36 cellular contexts compared by ENCODE assay signal in the genomic region with DNA sequence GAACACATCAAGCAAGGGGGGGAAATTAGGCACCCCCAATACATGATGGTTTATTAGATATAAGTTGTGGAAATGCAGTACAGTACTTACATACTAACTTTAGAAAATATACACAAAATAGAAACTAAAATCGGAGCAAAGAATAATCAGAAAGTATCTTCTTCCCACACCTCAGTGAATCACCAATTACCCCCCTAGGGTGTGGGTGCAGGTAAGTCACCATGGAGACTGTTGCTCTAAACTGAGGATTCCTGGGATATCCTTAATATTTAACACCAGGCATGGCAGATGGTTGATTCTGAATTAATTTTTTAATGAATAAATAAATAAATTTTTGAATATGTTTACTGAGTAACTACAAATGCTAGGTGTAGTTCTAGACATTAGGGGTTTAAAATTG.
"Had no signal": no experiment of that assay in that cellular context is flagged by ENCODE, and none has a peak within 500 bp of the region (broad histone marks: within the 10 kb centered on the region; RNA-seq: fewer than 3 reads in every experiment).

No MANE protein-coding gene starts in this region.

- H3K4me1 ChIP-seq: adrenal gland, ascending aorta, body of pancreas, breast epithelium had no signal

- DNase-seq: activated effector memory CD4-positive, alpha-beta T cell treated with anti-CD3 and anti-CD28 coated beads, Interleukin-2, amount 50 U/mL, for 16 hours; activated effector memory CD4-positive, alpha-beta T cell treated with Interleukin-2 at 50 U/mL for 16 hours; activated gamma-delta T cell; activated gamma-delta T cell treated with Interleukin-2 at 50 U/mL for 16 hours; activated naive CD4-positive, alpha-beta T cell; activated naive CD4-positive, alpha-beta T cell treated with anti-CD3 and anti-CD28 coated beads for 36 hours; activated naive CD4-positive, alpha-beta T cell treated with anti-CD3 and anti-CD28 coated beads, Interleukin-2, amount 10 ng/mL, durations not matched to agents 7 days and 5 days; activated naive CD4-positive, alpha-beta T cell treated with anti-CD3 and anti-CD28 coated beads, Interleukin-2, amount 50 U/mL, for 16 hours; activated naive CD4-positive, alpha-beta T cell treated with Interleukin-2 at 50 U/mL for 16 hours; activated naive CD8-positive, alpha-beta T cell treated with anti-CD3 and anti-CD28 coated beads for 36 hours; activated naive CD8-positive, alpha-beta T cell treated with anti-CD3 and anti-CD28 coated beads, Interleukin-2, amount 10 ng/mL, durations not matched to agents 7 days and 5 days; activated naive CD8-positive, alpha-beta T cell treated with anti-CD3 and anti-CD28 coated beads, Interleukin-2, amount 50 U/mL, for 24 hours; activated T-cell treated with anti-CD3 and anti-CD28 coated beads for 4 hours; activated T-cell treated with anti-CD3 and anti-CD28 coated beads, Interleukin-2, amount 50 U/mL, for 1 hour; activated T-cell treated with anti-CD3 and anti-CD28 coated beads, Interleukin-2, amount 50 U/mL, for 24 hours; activated T-cell treated with anti-CD3 and anti-CD28 coated beads, Interleukin-2, amount 50 U/mL, for 4 hours; activated T-cell treated with anti-CD3 and anti-CD28 coated beads, Interleukin-2, amount 50 U/mL, for 48 hours; adrenal gland; amniotic stem cell; amygdala; anterior cingulate cortex; aorta; body of pancreas; brain microvascular endothelial cell; central memory CD4-positive, alpha-beta T cell; cerebellar nuclear complex had no signal

- H3K4me3 Mint-ChIP-seq: activated naive CD4-positive, alpha-beta T cell treated with anti-CD3 and anti-CD28 coated beads for 36 hours; activated naive CD4-positive, alpha-beta T cell treated with anti-CD3 and anti-CD28 coated beads, Interleukin-2, amount 10 ng/mL, durations not matched to agents 7 days and 5 days; activated naive CD4-positive, alpha-beta T cell treated with anti-CD3 and anti-CD28 coated beads, Interleukin-2, amount 50 U/mL, for 24 hours; activated naive CD8-positive, alpha-beta T cell; activated naive CD8-positive, alpha-beta T cell treated with anti-CD3 and anti-CD28 coated beads for 36 hours; activated naive CD8-positive, alpha-beta T cell treated with anti-CD3 and anti-CD28 coated beads, Interleukin-2, amount 10 ng/mL, durations not matched to agents 7 days and 5 days; activated naive CD8-positive, alpha-beta T cell treated with anti-CD3 and anti-CD28 coated beads, Interleukin-2, amount 50 U/mL, for 24 hours; activated T-cell treated with anti-CD3 and anti-CD28 coated beads, Interleukin-2, amount 50 U/mL, for 24 hours; activated T-cell treated with anti-CD3 and anti-CD28 coated beads, Interleukin-2, amount 50 U/mL, for 4 hours; activated T-helper 17 cell treated with anti-CD3 and anti-CD28 coated beads, Interleukin-2, amount 50 U/mL, for 72 hours; brain; central memory CD8-positive, alpha-beta T cell had no signal

- H3K27ac ChIP-seq: adrenal gland, ascending aorta, body of pancreas, brain microvascular endothelial cell, breast epithelium, cardiac muscle cell had no signal

- H3K4me1 Mint-ChIP-seq: activated naive CD4-positive, alpha-beta T cell treated with anti-CD3 and anti-CD28 coated beads, Interleukin-2, amount 10 ng/mL, durations not matched to agents 7 days and 5 days; activated naive CD4-positive, alpha-beta T cell treated with anti-CD3 and anti-CD28 coated beads, Interleukin-2, amount 50 U/mL, for 24 hours; activated naive CD8-positive, alpha-beta T cell treated with anti-CD3 and anti-CD28 coated beads for 36 hours; activated naive CD8-positive, alpha-beta T cell treated with anti-CD3 and anti-CD28 coated beads, Interleukin-2, amount 10 ng/mL, durations not matched to agents 7 days and 5 days; activated naive CD8-positive, alpha-beta T cell treated with anti-CD3 and anti-CD28 coated beads, Interleukin-2, amount 50 U/mL, for 24 hours; activated T-helper 17 cell treated with anti-CD3 and anti-CD28 coated beads, Interleukin-2, amount 50 U/mL, for 72 hours; brain; central memory CD8-positive, alpha-beta T cell had no signal

- H3K9me3 Mint-ChIP-seq: activated naive CD4-positive, alpha-beta T cell treated with anti-CD3 and anti-CD28 coated beads for 36 hours; activated naive CD4-positive, alpha-beta T cell treated with anti-CD3 and anti-CD28 coated beads, Interleukin-2, amount 50 U/mL, for 24 hours; activated naive CD8-positive, alpha-beta T cell treated with anti-CD3 and anti-CD28 coated beads for 36 hours; activated naive CD8-positive, alpha-beta T cell treated with anti-CD3 and anti-CD28 coated beads, Interleukin-2, amount 10 ng/mL, durations not matched to agents 7 days and 5 days; activated T-helper 17 cell treated with anti-CD3 and anti-CD28 coated beads, Interleukin-2, amount 50 U/mL, for 72 hours; activated T-helper 2 cell treated with anti-CD3 and anti-CD28 coated beads, Interferon-gamma antibody, Interleukin-2, Interleukin-4, amounts not matched to agents 10 μg/mL and 5 μg/mL and 100 μg/mL, durations not matched to agents 14 hours and 24 hours and 36 hours; brain had no signal

- ATAC-seq: activated naive CD4-positive, alpha-beta T cell treated with anti-CD3 and anti-CD28 coated beads, Interleukin-2, amount 50 U/mL, for 72 hours; activated naive CD8-positive, alpha-beta T cell treated with anti-CD3 and anti-CD28 coated beads, Interleukin-2, amount 50 U/mL, for 24 hours; activated T-cell treated with anti-CD3 and anti-CD28 coated beads, Interleukin-2, amount 50 U/mL, for 4 hours; activated T-helper 17 cell treated with anti-CD3 and anti-CD28 coated beads, Interleukin-2, amount 50 U/mL, for 72 hours; body of pancreas had no signal

- H3K36me3 Mint-ChIP-seq: activated naive CD4-positive, alpha-beta T cell treated with anti-CD3 and anti-CD28 coated beads, Interleukin-2, amount 10 ng/mL, durations not matched to agents 7 days and 5 days; activated naive CD4-positive, alpha-beta T cell treated with anti-CD3 and anti-CD28 coated beads, Interleukin-2, amount 50 U/mL, for 24 hours; activated naive CD4-positive, alpha-beta T cell treated with anti-CD3 and anti-CD28 coated beads, Interleukin-2, amount 50 U/mL, for 72 hours; activated naive CD8-positive, alpha-beta T cell; activated naive CD8-positive, alpha-beta T cell treated with anti-CD3 and anti-CD28 coated beads for 36 hours; activated naive CD8-positive, alpha-beta T cell treated with anti-CD3 and anti-CD28 coated beads, Interleukin-2, amount 10 ng/mL, durations not matched to agents 7 days and 5 days; brain had no signal

- H3K27me3 Mint-ChIP-seq: activated naive CD4-positive, alpha-beta T cell treated with anti-CD3 and anti-CD28 coated beads, Interleukin-2, amount 10 ng/mL, durations not matched to agents 7 days and 5 days; activated naive CD8-positive, alpha-beta T cell; activated naive CD8-positive, alpha-beta T cell treated with anti-CD3 and anti-CD28 coated beads for 36 hours; activated naive CD8-positive, alpha-beta T cell treated with anti-CD3 and anti-CD28 coated beads, Interleukin-2, amount 10 ng/mL, durations not matched to agents 7 days and 5 days; activated naive CD8-positive, alpha-beta T cell treated with anti-CD3 and anti-CD28 coated beads, Interleukin-2, amount 50 U/mL, for 24 hours; activated T-cell treated with anti-CD3 and anti-CD28 coated beads, Interleukin-2, amount 50 U/mL, for 24 hours; activated T-helper 17 cell treated with anti-CD3 and anti-CD28 coated beads, Interleukin-2, amount 50 U/mL, for 72 hours; central memory CD8-positive, alpha-beta T cell had no signal

- H3K27me3 ChIP-seq: adrenal gland, ascending aorta, body of pancreas, brain microvascular endothelial cell, breast epithelium, cardiac muscle cell had no signal

- H3K9me3 ChIP-seq: adrenal gland, ascending aorta, body of pancreas, breast epithelium had no signal

- H3K36me3 ChIP-seq: adrenal gland, ascending aorta, brain microvascular endothelial cell, breast epithelium, cardiac muscle cell had no signal

- H3K27ac Mint-ChIP-seq: activated naive CD4-positive, alpha-beta T cell treated with anti-CD3 and anti-CD28 coated beads for 36 hours; activated naive CD4-positive, alpha-beta T cell treated with anti-CD3 and anti-CD28 coated beads, Interleukin-2, amount 10 ng/mL, durations not matched to agents 7 days and 5 days; activated naive CD4-positive, alpha-beta T cell treated with anti-CD3 and anti-CD28 coated beads, Interleukin-2, amount 50 U/mL, for 24 hours; activated naive CD4-positive, alpha-beta T cell treated with anti-CD3 and anti-CD28 coated beads, Interleukin-2, amount 50 U/mL, for 72 hours; activated naive CD8-positive, alpha-beta T cell; activated naive CD8-positive, alpha-beta T cell treated with anti-CD3 and anti-CD28 coated beads for 36 hours; activated naive CD8-positive, alpha-beta T cell treated with anti-CD3 and anti-CD28 coated beads, Interleukin-2, amount 10 ng/mL, durations not matched to agents 7 days and 5 days; activated naive CD8-positive, alpha-beta T cell treated with anti-CD3 and anti-CD28 coated beads, Interleukin-2, amount 50 U/mL, for 24 hours; activated T-cell treated with anti-CD3 and anti-CD28 coated beads, Interleukin-2, amount 50 U/mL, for 24 hours; activated T-helper 17 cell treated with anti-CD3 and anti-CD28 coated beads, Interleukin-2, amount 50 U/mL, for 72 hours; activated T-helper 2 cell treated with anti-CD3 and anti-CD28 coated beads, Interferon-gamma antibody, Interleukin-2, Interleukin-4, amounts not matched to agents 10 μg/mL and 5 μg/mL and 100 μg/mL, durations not matched to agents 14 hours and 24 hours and 36 hours; brain had no signal

- H3K4me3 ChIP-seq: adrenal gland, ascending aorta, body of pancreas, breast epithelium, cardiac muscle cell had no signal
